ENCODE assay signal across 8 cellular contexts in the genomic region with DNA sequence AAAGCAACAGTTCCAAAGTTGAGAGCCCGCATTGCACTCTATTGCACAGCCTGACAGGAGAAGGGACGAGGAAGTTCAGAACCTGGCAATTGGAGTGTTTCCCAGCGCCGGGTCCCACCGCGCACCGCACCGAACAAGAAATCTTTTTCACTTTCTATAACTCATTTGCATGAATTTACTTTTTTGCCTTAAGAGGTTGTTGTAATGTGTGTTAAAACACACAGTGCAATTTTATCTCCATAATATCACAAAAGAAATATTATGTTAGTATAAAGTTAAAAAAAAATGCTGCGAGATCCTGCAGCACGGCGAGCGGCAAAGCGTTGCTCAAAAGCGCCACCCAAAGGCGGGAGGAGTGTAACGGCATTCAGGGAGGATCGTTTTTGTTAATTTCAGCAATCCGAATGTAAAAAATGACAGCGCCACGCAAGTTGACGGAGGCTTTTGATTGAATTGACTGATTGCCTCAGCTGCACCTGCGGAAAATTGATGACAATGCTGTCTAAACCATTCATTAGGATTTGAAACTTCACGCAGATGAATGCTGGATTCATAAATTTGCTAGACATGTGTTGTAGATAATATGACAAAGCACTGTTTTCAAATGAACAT.
DNase-seq lines count a peak whose midpoint lies in the region; ATAC-seq, FAIRE-seq and TF ChIP-seq lines count a peak whose summit lies in the region.

No MANE protein-coding gene starts in this region.

- peaks cover 0 to 11% of the 10 kb centered on the region in 2 donors for H3K27me3 ChIP-seq in body of pancreas
- no peaks in the 10 kb centered on the region for H3K27me3 ChIP-seq in keratinocyte (ENCODE audit: control insufficient read depth, extremely low read depth, insufficient read depth, low read length)

- H3K9me3 ChIP-seq in body of pancreas (no peaks in the 10 kb centered on the region), keratinocyte (ENCODE audit: control insufficient read depth, low read depth, low read length) (peaks cover 4% of the 10 kb centered on the region)

- DNase-seq in KG1 (lab: John Stamatoyannopoulos, UW), result peak; percentile 5
- DNase-seq in body of pancreas, result peak; percentile 32 to 51 (median 40)
- no peak for DNase-seq in keratinocyte (ENCODE audit: low read depth, low spot score)
- peak; percentile 58 for DNase-seq in stimulated activated CD8-positive, alpha-beta memory T cell treated with anti-CD3 and anti-CD28 coated beads, Interleukin-4, amount 100 ng/mL, for 48 hours
- DNase-seq in activated naive CD4-positive, alpha-beta T cell treated with Interleukin-2 at 50 U/mL for 16 hours, result no peak
- no peak for DNase-seq in NCI-H510A treated with DMSO at 0.1 percent for 48 hours (lab: John Stamatoyannopoulos, UW)

- intact Hi-C loops in body of pancreas (cut with DNase I), result no loop called here

- peak; percentile 42 for ATAC-seq in body of pancreas
- ATAC-seq in HG03460 (IDR thresholded peaks at IDR 0.05; ENCODE audit: unreplicated experiment), result no peak

- peaks cover 8% of the 10 kb centered on the region for H3K4me1 ChIP-seq in body of pancreas
- H3K4me1 ChIP-seq in keratinocyte (ENCODE audit: control insufficient read depth, extremely low read depth, insufficient read depth, low read length), result no peaks in the 10 kb centered on the region

- no peaks in the 10 kb centered on the region for H3K36me3 ChIP-seq in body of pancreas (replicated peaks in 1 of 2; ENCODE audit: insufficient read depth in 1 of 2, low read depth in 2 of 2)
- no peaks in the 10 kb centered on the region for H3K36me3 ChIP-seq in keratinocyte (ENCODE audit: control insufficient read depth in 2 of 2, extremely low read depth in 1 of 2, insufficient read depth in 2 of 2, low read length in 2 of 2)

- no peaks in the 10 kb centered on the region for H4K20me1 ChIP-seq in keratinocyte (ENCODE audit: control insufficient read depth, extremely low read depth, insufficient read depth, low read length)

- FAIRE-seq in keratinocyte (lab: Jason Lieb, UNC), result no peak

- H3K27ac ChIP-seq in C4-2B (no peak overlapping the region), body of pancreas (no peak overlapping the region), keratinocyte (ENCODE audit: control insufficient read depth, insufficient read depth, low read length) (no peak overlapping the region)

- no peak for TF ChIP-seq POLR2A in body of pancreas (IDR thresholded peaks at IDR 0.05)

- no peaks in the 10 kb centered on the region for H3K9me1 ChIP-seq in keratinocyte (ENCODE audit: control insufficient read depth, extremely low read depth, insufficient read depth, low read length)

- TF ChIP-seq CTCF in C4-2B (conservative IDR thresholded peaks at IDR 0.05) (peak; percentile 94), body of pancreas (IDR thresholded peaks at IDR 0.05) (peak; percentile 46 to 64 (median 61)), keratinocyte (optimal IDR thresholded peaks at IDR 0.05 in 1 of 3, IDR thresholded peaks at IDR 0.05 in 1 of 3, conservative IDR thresholded peaks at IDR 0.05 in 1 of 3; ENCODE audit: extremely low read depth in 1 of 3, insufficient read depth in 2 of 3, low read length in 3 of 3) (peak; percentile 43 to 60 (median 54))

- no peaks in the 10 kb centered on the region for H3K79me2 ChIP-seq in keratinocyte (ENCODE audit: control insufficient read depth, insufficient read depth, low read length)

- no peak overlapping the region for H3K4me3 ChIP-seq in body of pancreas
- H3K4me3 ChIP-seq in keratinocyte (ENCODE audit: control insufficient read depth in 2 of 3, extremely low read depth in 1 of 3, insufficient read depth in 2 of 3, low read depth in 1 of 3, low read length in 3 of 3), result no peak overlapping the region

- H3K9ac ChIP-seq in keratinocyte (ENCODE audit: control insufficient read depth, extremely low read depth, insufficient read depth, low read length), result no peak overlapping the region

- H3K4me2 ChIP-seq in keratinocyte (ENCODE audit: control insufficient read depth, extremely low read depth, insufficient read depth, low read depth, low read length), result peak overlapping the region; percentile 22

- no peak overlapping the region for H2AFZ ChIP-seq in keratinocyte (ENCODE audit: control insufficient read depth, low read length)

- WGBS in body of pancreas, 2 donors, result 2 to 3% methylated on average over 23 of the region's 23 CpGs

- dilution Hi-C loops in keratinocyte (cut with MboI; ENCODE audit: extremely low pct_ligation_motif_present, low sequenced_read_pairs), result no loop called here

Comparison
In these comparisons a context has a peak if more than half of its experiments do, and no peak if none do; other contexts are left out.
1. DNase-seq: peak in KG1 (single experiment), body of pancreas (4 of 4) and stimulated activated CD8-positive, alpha-beta memory T cell treated with anti-CD3 and anti-CD28 coated beads, Interleukin-4, amount 100 ng/mL, for 48 hours (single experiment); none in keratinocyte (single experiment), activated naive CD4-positive, alpha-beta T cell treated with Interleukin-2 at 50 U/mL for 16 hours (single experiment) and NCI-H510A treated with DMSO at 0.1 percent for 48 hours (single experiment).
2. Peak in every context shown above with its lines, with median percentiles within 50 percentile points of each other: CTCF ChIP-seq.